In genomic region chr13:96672016-96672415, GRCh38 we compare ENCODE assay signal across 22 cellular contexts.
"Had no signal": no experiment of that assay in that cellular context is flagged by ENCODE, and none has a peak within 500 bp of the region (broad histone marks: within the 10 kb centered on the region; RNA-seq: fewer than 3 reads in every experiment).

No MANE protein-coding gene starts in this region.

- H3K36me3 Mint-ChIP-seq: memory B cell; natural killer cell; stimulated activated memory B cell treated with anti-CD40 and anti-IgM and Interleukin-4, amounts not matched to agents 10 μg/mL and 1 μg/mL and 100 μg/mL, for 72 hours had no signal

- H3K4me1 Mint-ChIP-seq: memory B cell; natural killer cell; stimulated activated memory B cell treated with anti-CD40 and anti-IgM and Interleukin-4, amounts not matched to agents 10 μg/mL and 1 μg/mL and 100 μg/mL, for 72 hours had no signal

- H3K9me3 Mint-ChIP-seq: endodermal cell; stimulated activated memory B cell treated with anti-CD40 and anti-IgM and Interleukin-4, amounts not matched to agents 10 μg/mL and 1 μg/mL and 100 μg/mL, for 72 hours had no signal

- H3K9me3 ChIP-seq: colonic mucosa, gastrocnemius medialis, lower lobe of right lung, ovary, psoas muscle, sigmoid colon, thoracic aorta, tibial nerve, upper lobe of left lung had no signal

- H3K36me3 ChIP-seq: colonic mucosa, gastrocnemius medialis, lower lobe of right lung, ovary, sigmoid colon, thoracic aorta, tibial nerve, upper lobe of left lung had no signal

- H3K4me1 ChIP-seq: colonic mucosa, gastrocnemius medialis, lower lobe of right lung, psoas muscle, sigmoid colon, tibial nerve, upper lobe of left lung had no signal

- H3K4me3 Mint-ChIP-seq: dendritic cell treated with granulocyte-macrophage colony-stimulating factor and Interleukin-4, amounts not matched to agents 40 ng/mL and 50 ng/mL, for 4 days; endodermal cell; memory B cell; natural killer cell; stimulated activated memory B cell treated with anti-CD40 and anti-IgM and Interleukin-4, amounts not matched to agents 10 μg/mL and 1 μg/mL and 100 μg/mL, for 72 hours had no signal

- H3K27ac Mint-ChIP-seq: dendritic cell treated with granulocyte-macrophage colony-stimulating factor and Interleukin-4, amounts not matched to agents 40 ng/mL and 50 ng/mL, for 4 days; endodermal cell; memory B cell; natural killer cell; stimulated activated memory B cell treated with anti-CD40 and anti-IgM and Interleukin-4, amounts not matched to agents 10 μg/mL and 1 μg/mL and 100 μg/mL, for 72 hours had no signal

- ATAC-seq: gastrocnemius medialis; left ventricle myocardium superior; lower lobe of right lung; natural killer cell; psoas muscle; right cardiac atrium; stimulated activated memory B cell treated with anti-CD40 and anti-IgM and Interleukin-4, amounts not matched to agents 10 μg/mL and 1 μg/mL and 100 μg/mL, for 72 hours; stimulated activated naive CD8-positive, alpha-beta T cell treated with anti-CD3 and anti-CD28 coated beads, Interleukin-15, Interleukin-2, amounts not matched to agents 100 U/mL and 50 U/mL, for 24 hours had no signal

- H3K4me3 ChIP-seq: colonic mucosa, gastrocnemius medialis, lower lobe of right lung, ovary, psoas muscle, sigmoid colon, thoracic aorta, tibial nerve, upper lobe of left lung had no signal

- H3K27ac ChIP-seq: colonic mucosa, gastrocnemius medialis, lower lobe of right lung, ovary, psoas muscle, sigmoid colon, thoracic aorta, tibial nerve, upper lobe of left lung had no signal

- DNase-seq: colonic mucosa; effector CD8-positive, alpha-beta T cell; endodermal cell; gastrocnemius medialis; head of caudate nucleus; left ventricle myocardium superior; lower lobe of right lung; natural killer cell; occipital lobe; ovary; posterior cingulate gyrus; psoas muscle; right cardiac atrium; sigmoid colon; stimulated activated CD4-positive, alpha-beta T cell treated with anti-CD3 and anti-CD28 coated beads, Interleukin-4, amount 100 ng/mL, for 4 hours; stimulated activated naive CD8-positive, alpha-beta T cell treated with anti-CD3 and anti-CD28 coated beads, Interleukin-15, Interleukin-2, amounts not matched to agents 100 U/mL and 50 U/mL, for 24 hours; upper lobe of left lung had no signal

- H3K27me3 Mint-ChIP-seq: dendritic cell treated with granulocyte-macrophage colony-stimulating factor and Interleukin-4, amounts not matched to agents 40 ng/mL and 50 ng/mL, for 4 days; memory B cell; stimulated activated memory B cell treated with anti-CD40 and anti-IgM and Interleukin-4, amounts not matched to agents 10 μg/mL and 1 μg/mL and 100 μg/mL, for 72 hours had no signal

- H3K27me3 ChIP-seq: colonic mucosa, gastrocnemius medialis, ovary, sigmoid colon, tibial nerve, upper lobe of left lung had no signal
